ENCODE assay signal across 1 cellular context in the genomic region with DNA sequence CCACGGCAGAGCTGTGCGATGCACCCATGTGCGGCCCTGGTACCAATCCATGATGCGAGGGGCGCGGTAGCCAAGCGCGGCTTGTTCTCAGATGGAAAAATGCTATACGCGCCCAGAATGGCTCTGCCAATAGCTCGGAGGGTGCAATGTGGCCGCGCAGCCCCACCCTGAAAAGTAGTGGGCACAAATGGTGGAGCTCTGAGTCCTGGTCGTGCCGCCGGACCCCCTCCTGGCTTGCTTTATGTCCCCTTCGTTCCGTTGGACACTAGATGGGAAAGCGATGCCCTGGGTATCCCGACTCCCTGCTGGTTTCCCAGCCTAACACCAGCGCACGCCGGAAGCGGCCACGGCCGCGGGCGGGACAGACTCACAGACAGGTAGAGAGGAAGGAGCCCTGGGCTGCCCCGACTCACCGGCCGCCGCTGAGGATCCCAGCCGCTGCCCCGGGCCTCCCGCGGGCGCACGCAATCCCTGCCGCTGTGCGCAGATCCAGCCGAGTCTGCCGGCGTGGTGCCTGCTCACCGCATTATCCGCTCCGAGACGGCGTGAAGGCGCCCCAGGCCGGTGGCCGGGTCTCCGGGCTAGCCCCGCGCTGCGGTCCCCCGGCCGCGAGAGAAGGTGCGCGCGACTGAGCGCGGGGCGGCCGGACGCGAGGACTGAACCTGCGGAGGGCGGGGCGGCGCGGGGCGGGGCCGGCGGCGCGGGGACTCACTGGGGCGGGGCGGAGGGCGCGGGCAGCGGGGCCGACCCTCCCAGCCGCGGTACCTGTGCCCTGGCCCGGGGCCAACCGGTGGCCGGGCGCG.
TF ChIP-seq lines count a peak whose summit lies in the region.

TSS of gene CDC42EP3 (minus strand) at position 630 of the 803 bp plus-strand sequence. CDS start 25,055 bp downstream, outside the sequence.

TF ChIP-seq in SK-N-SH, 30 proteins besides CTCF, POLR2A, EP300 and RAD21 (continued from another document):
- TF ChIP-seq USF2 (IDR thresholded peaks at IDR 0.05; ENCODE audit: borderline replicate concordance, low read depth, low read length) (no peak), TCF12 (IDR thresholded peaks at IDR 0.05) (peak; percentile 12; the same call in 1 of the 2 replicates), NRF1 (IDR thresholded peaks at IDR 0.05; ENCODE audit: low read depth, low read length) (peak; percentile 60), RCOR1 (IDR thresholded peaks at IDR 0.05; ENCODE audit: low read length) (no peak), CHD2 (IDR thresholded peaks at IDR 0.05; ENCODE audit: low read length, partially characterized antibody) (no peak), TAF1 (IDR thresholded peaks at IDR 0.05; ENCODE audit: borderline replicate concordance, low read depth, low read length) (peak; percentile 93), SIN3A (IDR thresholded peaks at IDR 0.05; ENCODE audit: borderline replicate concordance, low read depth, low read length) (peak; percentile 81; the same call in 1 of the 2 replicates)
- TF ChIP-seq, protein P1, sequence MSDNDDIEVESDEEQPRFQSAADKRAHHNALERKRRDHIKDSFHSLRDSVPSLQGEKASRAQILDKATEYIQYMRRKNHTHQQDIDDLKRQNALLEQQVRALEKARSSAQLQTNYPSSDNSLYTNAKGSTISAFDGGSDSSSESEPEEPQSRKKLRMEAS (IDR thresholded peaks at IDR 0.05; ENCODE audit: low read depth): 0 out of 2 replicates have a peak, but pooled peaks have one; percentile 28
- TF ChIP-seq, protein P2, sequence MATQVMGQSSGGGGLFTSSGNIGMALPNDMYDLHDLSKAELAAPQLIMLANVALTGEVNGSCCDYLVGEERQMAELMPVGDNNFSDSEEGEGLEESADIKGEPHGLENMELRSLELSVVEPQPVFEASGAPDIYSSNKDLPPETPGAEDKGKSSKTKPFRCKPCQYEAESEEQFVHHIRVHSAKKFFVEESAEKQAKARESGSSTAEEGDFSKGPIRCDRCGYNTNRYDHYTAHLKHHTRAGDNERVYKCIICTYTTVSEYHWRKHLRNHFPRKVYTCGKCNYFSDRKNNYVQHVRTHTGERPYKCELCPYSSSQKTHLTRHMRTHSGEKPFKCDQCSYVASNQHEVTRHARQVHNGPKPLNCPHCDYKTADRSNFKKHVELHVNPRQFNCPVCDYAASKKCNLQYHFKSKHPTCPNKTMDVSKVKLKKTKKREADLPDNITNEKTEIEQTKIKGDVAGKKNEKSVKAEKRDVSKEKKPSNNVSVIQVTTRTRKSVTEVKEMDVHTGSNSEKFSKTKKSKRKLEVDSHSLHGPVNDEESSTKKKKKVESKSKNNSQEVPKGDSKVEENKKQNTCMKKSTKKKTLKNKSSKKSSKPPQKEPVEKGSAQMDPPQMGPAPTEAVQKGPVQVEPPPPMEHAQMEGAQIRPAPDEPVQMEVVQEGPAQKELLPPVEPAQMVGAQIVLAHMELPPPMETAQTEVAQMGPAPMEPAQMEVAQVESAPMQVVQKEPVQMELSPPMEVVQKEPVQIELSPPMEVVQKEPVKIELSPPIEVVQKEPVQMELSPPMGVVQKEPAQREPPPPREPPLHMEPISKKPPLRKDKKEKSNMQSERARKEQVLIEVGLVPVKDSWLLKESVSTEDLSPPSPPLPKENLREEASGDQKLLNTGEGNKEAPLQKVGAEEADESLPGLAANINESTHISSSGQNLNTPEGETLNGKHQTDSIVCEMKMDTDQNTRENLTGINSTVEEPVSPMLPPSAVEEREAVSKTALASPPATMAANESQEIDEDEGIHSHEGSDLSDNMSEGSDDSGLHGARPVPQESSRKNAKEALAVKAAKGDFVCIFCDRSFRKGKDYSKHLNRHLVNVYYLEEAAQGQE (IDR thresholded peaks at IDR 0.05; ENCODE audit: low read depth, low read length): no peak; the same call in 1 of the 2 replicates
TF ChIP-seq in SK-N-SH: peak in this region for 9.
